In genomic region chr1:50920409-50920808, GRCh38 we compare ENCODE assay signal across 8 cellular contexts.
"Had no signal": no experiment of that assay in that cellular context is flagged by ENCODE, and none has a peak within 500 bp of the region (broad histone marks: within the 10 kb centered on the region; RNA-seq: fewer than 3 reads in every experiment).

No MANE protein-coding gene starts in this region.

- ATAC-seq: GM12878 had no signal

- H3K4me3 ChIP-seq: GM12878 had no signal

- FAIRE-seq: G401.6, GM12878, GM12891, GM12892, GM18507, GM19239 had no signal

- DNase-seq: GDM1, GF-D8 had no signal
